In genomic region chr2:170873035-170873692, GRCh38 we compare ENCODE assay signal across 8 cellular contexts. TPM values are rescaled to one million over a fixed set of nuclear protein-coding genes. Genes with fewer than 3 reads are reported as not detected.
A peak's percentile ranks its signal among the peaks of the same experiment; 100 is the strongest.
DNase-seq lines count a peak whose midpoint lies in the region; ATAC-seq, FAIRE-seq and TF ChIP-seq lines count a peak whose summit lies in the region.

No MANE protein-coding gene starts in this region.

- TF ChIP-seq CTCF in coronary artery (IDR thresholded peaks at IDR 0.05) (peak; percentile 77), HepG2 (CRISPR knock-in tag; IDR thresholded peaks at IDR 0.05) (peak; percentile 97)

- H3K27me3 Mint-ChIP-seq in activated CD4-positive, alpha-beta T cell treated with anti-CD3 and anti-CD28 coated beads for 36 hours, result no peaks in the 10 kb centered on the region

- H3K4me3 Mint-ChIP-seq in activated CD4-positive, alpha-beta T cell treated with anti-CD3 and anti-CD28 coated beads for 36 hours, result peak overlapping the region; percentile 40

- WGBS in HepG2 (ENCODE audit: low lambda C conversion rate), result 8% methylated on average over 13 of the region's 13 CpGs

- no peaks in the 10 kb centered on the region for H3K36me3 Mint-ChIP-seq in activated CD4-positive, alpha-beta T cell treated with anti-CD3 and anti-CD28 coated beads for 36 hours (ENCODE audit: low read depth)

- H3K9me3 ChIP-seq in HepG2 (ENCODE audit: low read length), result no peaks in the 10 kb centered on the region

- TF ChIP-seq RAD21 in HepG2 (CRISPR knock-in tag; IDR thresholded peaks at IDR 0.05), result peak; percentile 71

- H2AFZ ChIP-seq in HepG2 (ENCODE audit: low read length), result peak overlapping the region; percentile 86

- peak; percentile 97 for FAIRE-seq in HepG2 (lab: Jason Lieb, UNC)

- H3K9me3 Mint-ChIP-seq in activated CD4-positive, alpha-beta T cell treated with anti-CD3 and anti-CD28 coated beads for 36 hours (ENCODE audit: low read depth), result no peaks in the 10 kb centered on the region

- no peaks in the 10 kb centered on the region for H4K20me1 ChIP-seq in HepG2 (ENCODE audit: insufficient read depth, low read length)

- intact Hi-C loops in activated CD4-positive, alpha-beta T cell treated with anti-CD3 and anti-CD28 coated beads for 36 hours (cut with DNase I, micrococcal nuclease), result loop anchor here (1.0 to 5.0 kb wide), 6 partner anchors 28 to 548 kb away; partner anchors contain the start of gene GAD1 (in 1 of the 2)
- intact Hi-C loops in HepG2 (cut with micrococcal nuclease; ENCODE audit: unreplicated experiment), result loop anchor here (1.0 to 2.0 kb wide), 4 partner anchors 503 to 636 kb away; no protein-coding TSS in a partner anchor

- no peak overlapping the region for H3K4me3 ChIP-seq in coronary artery
- peak overlapping the region in 2 of 3 experiments; percentile 44 to 49; a peak in 4 of 6 replicates for H3K4me3 ChIP-seq in HepG2 (replicated peaks in 1 of 3; ENCODE audit: insufficient read depth in 1 of 3, low read depth in 2 of 3, low read length in 3 of 3)

- ATAC-seq in GM18508 (IDR thresholded peaks at IDR 0.05; ENCODE audit: insufficient read depth, unreplicated experiment) (peak; percentile 73), HG03066 (IDR thresholded peaks at IDR 0.05; ENCODE audit: low read depth, unreplicated experiment) (peak; percentile 93), HepG2 (peak; percentile 99)
- peak; percentile 99 for ATAC-seq in activated CD4-positive, alpha-beta T cell treated with anti-CD3 and anti-CD28 coated beads for 36 hours

- peaks cover 0 to 15% of the 10 kb centered on the region in 2 experiments; a peak in 2 of 5 replicates for H3K27me3 ChIP-seq in HepG2 (ENCODE audit: control insufficient read depth in 1 of 2, insufficient read depth in 2 of 2, low read length in 2 of 2)

- H3K4me1 ChIP-seq in HepG2 (ENCODE audit: insufficient read depth, low read length), result no peaks in the 10 kb centered on the region; the same call in 1 of the 2 replicates

- TF ChIP-seq EP300 in HepG2 (IDR thresholded peaks at IDR 0.05; ENCODE audit: low read depth in 2 of 2, low read length in 2 of 2), result no peak
- TF ChIP-seq EP300 in HepG2 (CRISPR knock-in tag; IDR thresholded peaks at IDR 0.05; ENCODE audit: borderline replicate concordance), result no peak

- H3K4me2 ChIP-seq in HepG2 (ENCODE audit: low read depth, low read length), result peak overlapping the region; percentile 81

- peak overlapping the region; percentile 17 for H3K27ac Mint-ChIP-seq in activated CD4-positive, alpha-beta T cell treated with anti-CD3 and anti-CD28 coated beads for 36 hours

- no peaks in the 10 kb centered on the region for H3K79me2 ChIP-seq in HepG2 (ENCODE audit: insufficient read depth, low read length)

- H3K36me3 ChIP-seq in HepG2 (replicated peaks in 1 of 2; ENCODE audit: control insufficient read depth in 1 of 2, insufficient read depth in 2 of 2, low read length in 2 of 2), result no peaks in the 10 kb centered on the region

- DNase-seq in ACHN, result peak; percentile 81
- peak; percentile 62 for DNase-seq in NCI-H226
- peak; percentile 89 for DNase-seq in activated CD4-positive, alpha-beta T cell treated with anti-CD3 and anti-CD28 coated beads for 36 hours
- DNase-seq in coronary artery (ENCODE audit: low spot score), result no peak
- DNase-seq in HepG2 (ENCODE audit: low spot score), result peak; percentile 70
- DNase-seq in stimulated activated CD4-positive, alpha-beta T cell treated with anti-CD3 and anti-CD28 coated beads, Interleukin-4, amount 100 ng/mL, for 24 hours, result peak; percentile 78

- in situ Hi-C loops in ACHN (cut with HindIII; ENCODE audit: low pct_ligation_motif_present, low pct_unique_long_range_greater_than_20kb, low sequenced_read_pairs) (no loop called here), HepG2 (cut with HindIII; ENCODE audit: extremely low pct_ligation_motif_present, low pct_unique_long_range_greater_than_20kb) (no loop called here)

- no TSS peak for BruUV-seq in HepG2 (replicated peaks; lab: Mats Ljungman, UMichigan)

- POLR2A ChIA-PET in activated CD4-positive, alpha-beta T cell treated with anti-CD3 and anti-CD28 coated beads for 36 hours (lab: Charles Lee), result no interaction called here
- POLR2A ChIA-PET in HepG2 (lab: Yijun Ruan, JAX), result interaction anchor here (0.7 kb wide), 1 partner anchor 55 kb away, joined by 3 read pairs; no protein-coding TSS in a partner anchor

- CTCF ChIA-PET in activated CD4-positive, alpha-beta T cell treated with anti-CD3 and anti-CD28 coated beads for 36 hours (lab: Charles Lee), result interaction anchor here (0.6 to 3.8 kb wide), 46 partner anchors 7 to 898 kb away, joined by 3 to 26 read pairs (median 4); partner anchors contain the start of genes GAD1 and GORASP2
- CTCF ChIA-PET in HepG2 (lab: Yijun Ruan, JAX; ENCODE audit: low intra/inter-chr PET ratio, low total read pairs), result interaction anchor here (1.3 to 2.1 kb wide), 4 partner anchors 503 to 637 kb away, joined by 3 to 7 read pairs (median 5); no protein-coding TSS in a partner anchor

- H3K27ac ChIP-seq in coronary artery (no peak overlapping the region), HepG2 (ENCODE audit: extremely low read length, insufficient read depth, low read length) (no peak overlapping the region)

- no peak for TF ChIP-seq POLR2A in HepG2 (IDR thresholded peaks at IDR 0.05; ENCODE audit: insufficient read depth in 1 of 2, low read depth in 2 of 2, low read length in 2 of 2)

- peak overlapping the region; percentile 25; the same call in 1 of the 2 replicates for H3K9ac ChIP-seq in HepG2 (ENCODE audit: insufficient read depth, low read depth, low read length)

- H3K4me1 Mint-ChIP-seq in activated CD4-positive, alpha-beta T cell treated with anti-CD3 and anti-CD28 coated beads for 36 hours, result peaks cover 13% of the 10 kb centered on the region

TF ChIP-seq in HepG2, 621 proteins besides CTCF, POLR2A, EP300 and RAD21 (continues in another document):
- peak; percentile 28; the same call in 1 of the 2 replicates for TF ChIP-seq GATAD2A (CRISPR knock-in tag; IDR thresholded peaks at IDR 0.05)

RNA-seq across cellular contexts. Expression of gene GORASP2, which starts 55.9 kb away (rescaled TPM):
- total RNA-seq in activated CD4-positive, alpha-beta T cell treated with anti-CD3 and anti-CD28 coated beads for 36 hours, result 10 to 100 TPM; 66.5 to 69.8 TPM
- total RNA-seq in HepG2 (2016; rRNA removed; fragmentation: Illumina TruSeq; extraction: Trizol), result 97.3 and 103 TPM in 2 replicates
- total RNA-seq in HepG2 (2016; cell fraction: cytosol; rRNA removed; fragmentation: Illumina TruSeq; extraction: Trizol; ENCODE audit: low read depth), result 22.0 and 22.8 TPM in 2 replicates
- total RNA-seq in HepG2 (2016; cell fraction: insoluble cytoplasmic fraction; rRNA removed; fragmentation: Illumina TruSeq; extraction: Trizol), result 82.8 and 104 TPM in 2 replicates
- 51.0 and 56.4 TPM in 2 replicates for total RNA-seq in HepG2 (2016; cell fraction: membrane; rRNA removed; fragmentation: Illumina TruSeq; extraction: Trizol)
- 78.9 and 79.4 TPM in 2 replicates for total RNA-seq in HepG2 (2016; cell fraction: nucleus; rRNA removed; fragmentation: Illumina TruSeq; extraction: Trizol)
- 190 and 239 TPM in 2 replicates for polyA plus RNA-seq in HepG2 (2011; rRNA removed)
- polyA plus RNA-seq in HepG2 (2011; cell fraction: cytosol; rRNA removed), result 210 and 213 TPM in 2 replicates
- polyA plus RNA-seq in HepG2 (2011; cell fraction: nucleus; rRNA removed), result 82.9 and 100 TPM in 2 replicates
- 89.3 and 114 TPM in 2 replicates for polyA plus RNA-seq in HepG2 (2012)
- 27.3 and 29.3 TPM in 2 replicates for polyA plus RNA-seq in HepG2 (2016; cell fraction: cytosol; fragmentation: Illumina TruSeq; extraction: Trizol; ENCODE audit: low read depth)
- polyA plus RNA-seq in HepG2 (2016; cell fraction: insoluble cytoplasmic fraction; fragmentation: Illumina TruSeq; extraction: Trizol; ENCODE audit: low read depth), result 157 and 193 TPM in 2 replicates
- 52.8 and 61.7 TPM in 2 replicates for polyA plus RNA-seq in HepG2 (2016; cell fraction: membrane; fragmentation: Illumina TruSeq; extraction: Trizol; ENCODE audit: low read depth)
- 107 and 115 TPM in 2 replicates for polyA plus RNA-seq in HepG2 (2016; cell fraction: nucleus; fragmentation: Illumina TruSeq; extraction: Trizol; ENCODE audit: insufficient read depth, low read depth)
- polyA minus RNA-seq in HepG2 (2011; rRNA and poly(A)+ RNA removed; ENCODE audit: low replicate concordance), result 108 and 236 TPM in 2 replicates
- 74.6 and 85.1 TPM in 2 replicates for polyA minus RNA-seq in HepG2 (2011; cell fraction: cytosol; rRNA and poly(A)+ RNA removed)
- polyA minus RNA-seq in HepG2 (2011; cell fraction: nucleus; rRNA and poly(A)+ RNA removed), result 157 and 204 TPM in 2 replicates

RNA-seq across cellular contexts. Expression of gene GAD1, which starts 56.5 kb away (rescaled TPM):
- 1 to 10 TPM; 6.5 to 6.9 TPM for total RNA-seq in activated CD4-positive, alpha-beta T cell treated with anti-CD3 and anti-CD28 coated beads for 36 hours
- total RNA-seq in HepG2 (2016; rRNA removed; fragmentation: Illumina TruSeq; extraction: Trizol), result 0.09 TPM in 1 of 2 replicates, not detected in the other
- total RNA-seq in HepG2 (2016; cell fraction: cytosol; rRNA removed; fragmentation: Illumina TruSeq; extraction: Trizol; ENCODE audit: low read depth), result not detected in 2 replicates
- total RNA-seq in HepG2 (2016; cell fraction: insoluble cytoplasmic fraction; rRNA removed; fragmentation: Illumina TruSeq; extraction: Trizol), result not detected in 2 replicates
- not detected in 2 replicates for total RNA-seq in HepG2 (2016; cell fraction: membrane; rRNA removed; fragmentation: Illumina TruSeq; extraction: Trizol)
- not detected in 2 replicates for total RNA-seq in HepG2 (2016; cell fraction: nucleus; rRNA removed; fragmentation: Illumina TruSeq; extraction: Trizol)
- polyA plus RNA-seq in HepG2 (2011; rRNA removed), result 0.13 TPM in 1 of 2 replicates, not detected in the other
- 0.23 TPM in 1 of 2 replicates, not detected in the other for polyA plus RNA-seq in HepG2 (2011; cell fraction: cytosol; rRNA removed)
- 0.24 and 0.31 TPM in 2 replicates for polyA plus RNA-seq in HepG2 (2011; cell fraction: nucleus; rRNA removed)
- polyA plus RNA-seq in HepG2 (2012), result 0.17 and 1.2 TPM in 2 replicates
- not detected in 2 replicates for polyA plus RNA-seq in HepG2 (2016; cell fraction: cytosol; fragmentation: Illumina TruSeq; extraction: Trizol; ENCODE audit: low read depth)
- polyA plus RNA-seq in HepG2 (2016; cell fraction: insoluble cytoplasmic fraction; fragmentation: Illumina TruSeq; extraction: Trizol; ENCODE audit: low read depth), result not detected in 2 replicates
- not detected in 2 replicates for polyA plus RNA-seq in HepG2 (2016; cell fraction: membrane; fragmentation: Illumina TruSeq; extraction: Trizol; ENCODE audit: low read depth)
- 0.17 TPM in 1 of 2 replicates, not detected in the other for polyA plus RNA-seq in HepG2 (2016; cell fraction: nucleus; fragmentation: Illumina TruSeq; extraction: Trizol; ENCODE audit: insufficient read depth, low read depth)
- polyA minus RNA-seq in HepG2 (2011; rRNA and poly(A)+ RNA removed; ENCODE audit: low replicate concordance), result 3.5 TPM in 1 of 2 replicates, not detected in the other
- not detected in 2 replicates for polyA minus RNA-seq in HepG2 (2011; cell fraction: cytosol; rRNA and poly(A)+ RNA removed)
- not detected in 2 replicates for polyA minus RNA-seq in HepG2 (2011; cell fraction: nucleus; rRNA and poly(A)+ RNA removed)
